In the genomic region with DNA sequence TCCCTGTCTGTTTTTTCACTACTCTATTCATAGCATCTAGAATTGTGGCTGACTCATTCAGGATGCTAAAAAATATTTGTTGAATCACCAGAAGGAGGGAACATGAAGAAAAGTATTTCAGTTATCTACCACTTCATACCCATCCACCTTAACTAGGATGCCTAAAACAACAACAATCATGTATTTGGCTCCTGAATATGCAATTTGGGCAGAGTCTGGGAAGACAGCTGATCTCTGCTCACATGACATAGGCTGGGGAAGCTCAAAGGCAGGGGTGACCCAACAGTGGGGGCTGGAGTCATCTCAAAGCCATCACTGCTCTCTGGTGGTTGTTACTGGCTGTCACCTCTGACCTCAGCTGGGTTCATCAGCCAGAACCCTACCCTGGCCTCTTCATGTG, we compare ENCODE assay signal across 15 cellular contexts.
DNase-seq lines count a peak whose midpoint lies in the region; ATAC-seq, FAIRE-seq and TF ChIP-seq lines count a peak whose summit lies in the region.
"Had no signal": no experiment of that assay in that cellular context is flagged by ENCODE, and none has a peak within 500 bp of the region (broad histone marks: within the 10 kb centered on the region; RNA-seq: fewer than 3 reads in every experiment).

No MANE protein-coding gene starts in this region.

- H3K27me3 ChIP-seq in H1 (replicated peaks in 1 of 4; ENCODE audit: control insufficient read depth in 3 of 4, extremely low read depth in 1 of 4, insufficient read depth in 3 of 4, low read length in 3 of 4) (no peaks in the 10 kb centered on the region), neuronal stem cell (ENCODE audit: control insufficient read depth in 3 of 3, insufficient read depth in 3 of 3, low read depth in 1 of 3, low read length in 3 of 3) (peaks cover 0 to 19% (median 0%) of the 10 kb centered on the region in 3 experiments)

- H3K9me3 Mint-ChIP-seq in activated CD4-positive, alpha-beta T cell treated with anti-CD3 and anti-CD28 coated beads for 36 hours (ENCODE audit: low read depth): no peaks in the 10 kb centered on the region
- peaks cover 3% of the 10 kb centered on the region for H3K9me3 Mint-ChIP-seq in stimulated activated memory B cell treated with anti-CD40 and anti-IgM and Interleukin-4, amounts not matched to agents 10 μg/mL and 1 μg/mL and 100 μg/mL, for 72 hours

- in situ Hi-C loops in Caki2 (cut with HindIII; ENCODE audit: low pct_unique_long_range_greater_than_20kb, low sequenced_read_pairs): no loop called here

- no peak overlapping the region for H3K4ac ChIP-seq in H1 (replicated peaks; ENCODE audit: insufficient read length, low read depth, low read length)
- no peak overlapping the region for H3K4ac ChIP-seq in neuronal stem cell (ENCODE audit: low read length)

- H2BK20ac ChIP-seq in H1 (ENCODE audit: low read length): no peak overlapping the region

- H2BK5ac ChIP-seq in H1 (ENCODE audit: low read depth, low read length) (no peak overlapping the region), neuronal stem cell (ENCODE audit: low read length) (no peak overlapping the region)

- no peaks in the 10 kb centered on the region; the same call in 1 of the 2 replicates for H3K23me2 ChIP-seq in H1 (ENCODE audit: low read depth, low read length)

- no peak for TF ChIP-seq EP300 in H1 (IDR thresholded peaks at IDR 0.05; ENCODE audit: borderline replicate concordance in 1 of 2, low read depth in 2 of 2, low read length in 2 of 2)

- peaks cover 0 to 6% (median 5%) of the 10 kb centered on the region in 4 experiments; a peak in 3 of 7 replicates for H3K4me1 ChIP-seq in H1 (replicated peaks in 1 of 4; ENCODE audit: control insufficient read depth in 3 of 4, insufficient read depth in 4 of 4, low read length in 3 of 4)
- H3K4me1 ChIP-seq in neuronal stem cell (ENCODE audit: control insufficient read depth in 2 of 2, insufficient read depth in 1 of 2, low read depth in 1 of 2, low read length in 2 of 2): peaks cover 0 to 3% of the 10 kb centered on the region in 2 donors
- H3K4me1 ChIP-seq: prostate gland had no signal

- CTCF ChIA-PET in H1 (lab: Charles Lee; ENCODE audit: partially characterized antibody): interaction anchor here (0.5 to 2.2 kb wide), 8 partner anchors 24 to 57 kb away, joined by 3 to 13 read pairs (median 4); no protein-coding TSS in a partner anchor
- CTCF ChIA-PET in activated CD4-positive, alpha-beta T cell treated with anti-CD3 and anti-CD28 coated beads for 36 hours (lab: Charles Lee): no interaction called here

- no peak overlapping the region for H4K5ac ChIP-seq in H1 (ENCODE audit: insufficient read length, low read depth, low read length)

- H3K56ac ChIP-seq in H1 (replicated peaks; ENCODE audit: insufficient read length, low read depth, low read length): no peak overlapping the region

- H2AFZ ChIP-seq in H1 (ENCODE audit: low read length) (peak overlapping the region; percentile 67; the same call in 1 of the 2 replicates), neuronal stem cell (ENCODE audit: low read length) (peak overlapping the region; percentile 0)

- no peak overlapping the region for H3K4me3 Mint-ChIP-seq in activated CD4-positive, alpha-beta T cell treated with anti-CD3 and anti-CD28 coated beads for 36 hours
- no peak overlapping the region for H3K4me3 Mint-ChIP-seq in stimulated activated memory B cell treated with anti-CD40 and anti-IgM and Interleukin-4, amounts not matched to agents 10 μg/mL and 1 μg/mL and 100 μg/mL, for 72 hours

- TF ChIP-seq RAD21 in H1 (IDR thresholded peaks at IDR 0.05 in 1 of 2, conservative IDR thresholded peaks at IDR 0.05 in 1 of 2; ENCODE audit: low read depth in 2 of 2, low read length in 2 of 2): peak; percentile 52 to 63

- H3K27ac Mint-ChIP-seq in activated CD4-positive, alpha-beta T cell treated with anti-CD3 and anti-CD28 coated beads for 36 hours: no peak overlapping the region
- H3K27ac Mint-ChIP-seq in stimulated activated memory B cell treated with anti-CD40 and anti-IgM and Interleukin-4, amounts not matched to agents 10 μg/mL and 1 μg/mL and 100 μg/mL, for 72 hours: no peak overlapping the region

- DNase-seq in Caki2 (ENCODE audit: low read depth) (peak; percentile 53), HT1080 (ENCODE audit: low read depth) (peak; percentile 37), H1 (ENCODE audit: low read depth in 1 of 2, low spot score in 2 of 2) (no peak), neuronal stem cell (ENCODE audit: low spot score) (no peak), NCI-H1436 (lab: John Stamatoyannopoulos, UW) (no peak), epidermal melanocyte (ENCODE audit: insufficient read length, low spot score) (no peak)
- no peak for DNase-seq in activated CD4-positive, alpha-beta T cell treated with anti-CD3 and anti-CD28 coated beads for 36 hours
- DNase-seq: activated CD4-positive, CD25-positive, alpha-beta regulatory T cell; erythroblast; glutamatergic neuron; NCI-H2029; NCI-H524 treated with DMSO at 0.1 percent for 48 hours had no signal

- H3K9ac ChIP-seq in H1 (replicated peaks in 1 of 4; ENCODE audit: extremely low read depth in 1 of 4, low read depth in 3 of 4, low read length in 3 of 4): no peak overlapping the region
- no peak overlapping the region for H3K9ac ChIP-seq in neuronal stem cell (ENCODE audit: low read depth, low read length, poor library complexity)

- H2BK12ac ChIP-seq in H1 (ENCODE audit: low read depth, low read length) (no peak overlapping the region), neuronal stem cell (ENCODE audit: low read length) (no peak overlapping the region)

- H3K4me3 ChIP-seq in H1 (ENCODE audit: extremely low read depth in 1 of 4, insufficient read depth in 2 of 4, low read depth in 3 of 4, low read length in 4 of 4): no peak overlapping the region
- no peak overlapping the region for H3K4me3 ChIP-seq in neuronal stem cell (ENCODE audit: low read length in 2 of 2)
- H3K4me3 ChIP-seq: prostate gland had no signal

- H2BK120ac ChIP-seq in H1 (replicated peaks; ENCODE audit: low read depth, low read length): no peak overlapping the region
- H2BK120ac ChIP-seq in neuronal stem cell (ENCODE audit: low read depth, low read length): no peak overlapping the region

- POLR2A ChIA-PET in H1 (lab: Charles Lee; ENCODE audit: partially characterized antibody): no interaction called here
- POLR2A ChIA-PET in activated CD4-positive, alpha-beta T cell treated with anti-CD3 and anti-CD28 coated beads for 36 hours (lab: Charles Lee): no interaction called here

- H2AK5ac ChIP-seq in H1 (ENCODE audit: low read depth, low read length) (no peak overlapping the region), neuronal stem cell (ENCODE audit: low read depth, low read length) (no peak overlapping the region)

- intact Hi-C loops in activated CD4-positive, alpha-beta T cell treated with anti-CD3 and anti-CD28 coated beads for 36 hours (cut with DNase I, micrococcal nuclease): loop anchor here in 1 of 2 experiments (1.0 kb wide), 1 partner anchor 33 kb away; no protein-coding TSS in a partner anchor

- H2BK15ac ChIP-seq in H1 (ENCODE audit: low read length) (no peak overlapping the region), neuronal stem cell (ENCODE audit: low read length) (no peak overlapping the region)

- H4K8ac ChIP-seq in H1 (ENCODE audit: extremely low read depth, insufficient read depth, low read length): no peak overlapping the region
- H4K8ac ChIP-seq in neuronal stem cell (ENCODE audit: low read depth, low read length): no peak overlapping the region

- no peak for FAIRE-seq in H1 (lab: Jason Lieb, UNC)
- FAIRE-seq: RCC 7860 had no signal

- TF ChIP-seq POLR2A in H1 (IDR thresholded peaks at IDR 0.05; ENCODE audit: control extremely low read depth in 1 of 2, low read depth in 2 of 2, low read length in 2 of 2): no peak

- H3K14ac ChIP-seq in H1 (ENCODE audit: insufficient read length) (no peak overlapping the region), neuronal stem cell (ENCODE audit: low read length) (no peak overlapping the region)

- H3K23ac ChIP-seq in H1 (ENCODE audit: insufficient read length) (no peak overlapping the region), neuronal stem cell (ENCODE audit: low read depth, low read length, poor library complexity) (no peak overlapping the region)

- H4K91ac ChIP-seq in H1 (replicated peaks; ENCODE audit: insufficient read length, low read length) (no peak overlapping the region), neuronal stem cell (ENCODE audit: low read depth, low read length, poor library complexity) (no peak overlapping the region)

- H3K36me3 ChIP-seq in H1 (ENCODE audit: control insufficient read depth in 2 of 4, insufficient read depth in 4 of 4, low read length in 3 of 4): no peaks in the 10 kb centered on the region
- no peaks in the 10 kb centered on the region for H3K36me3 ChIP-seq in neuronal stem cell (replicated peaks in 1 of 2; ENCODE audit: control insufficient read depth in 2 of 2, insufficient read depth in 2 of 2, low read length in 2 of 2)
- H3K36me3 ChIP-seq: prostate gland had no signal

- TF ChIP-seq CTCF in H1 (IDR thresholded peaks at IDR 0.05; ENCODE audit: control extremely low read depth in 1 of 3, insufficient read depth in 1 of 3, low read depth in 1 of 3, low read length in 3 of 3): peak; percentile 25 to 44 (median 25); a peak in 3 of 4 replicates

- H3K27me3 Mint-ChIP-seq in activated CD4-positive, alpha-beta T cell treated with anti-CD3 and anti-CD28 coated beads for 36 hours: peaks cover 17% of the 10 kb centered on the region
- peaks cover 78% of the 10 kb centered on the region for H3K27me3 Mint-ChIP-seq in stimulated activated memory B cell treated with anti-CD40 and anti-IgM and Interleukin-4, amounts not matched to agents 10 μg/mL and 1 μg/mL and 100 μg/mL, for 72 hours

- no peaks in the 10 kb centered on the region for H3K4me1 Mint-ChIP-seq in activated CD4-positive, alpha-beta T cell treated with anti-CD3 and anti-CD28 coated beads for 36 hours
- H3K4me1 Mint-ChIP-seq in stimulated activated memory B cell treated with anti-CD40 and anti-IgM and Interleukin-4, amounts not matched to agents 10 μg/mL and 1 μg/mL and 100 μg/mL, for 72 hours: no peaks in the 10 kb centered on the region

- no peaks in the 10 kb centered on the region for H3K9me3 ChIP-seq in H1 (ENCODE audit: insufficient read depth in 2 of 2, low read depth in 1 of 2, low read length in 1 of 2)
- H3K9me3 ChIP-seq in neuronal stem cell (replicated peaks in 1 of 2; ENCODE audit: control insufficient read depth in 2 of 2, insufficient read depth in 1 of 2, low read depth in 1 of 2, low read length in 2 of 2): no peaks in the 10 kb centered on the region
- H3K9me3 ChIP-seq: prostate gland had no signal

- H3K79me1 ChIP-seq in H1 (ENCODE audit: low read depth, low read length) (no peaks in the 10 kb centered on the region), neuronal stem cell (ENCODE audit: low read depth, low read length) (no peaks in the 10 kb centered on the region)

- ATAC-seq in activated CD4-positive, alpha-beta T cell treated with anti-CD3 and anti-CD28 coated beads for 36 hours: no peak
- no peak for ATAC-seq in stimulated activated memory B cell treated with anti-CD40 and anti-IgM and Interleukin-4, amounts not matched to agents 10 μg/mL and 1 μg/mL and 100 μg/mL, for 72 hours

- H3K18ac ChIP-seq in H1 (ENCODE audit: extremely low read depth, low read length): no peak overlapping the region
- H3K18ac ChIP-seq in neuronal stem cell (ENCODE audit: low read length): no peak overlapping the region

- no peaks in the 10 kb centered on the region for H3K79me2 ChIP-seq in H1 (ENCODE audit: control insufficient read depth in 1 of 2, insufficient read depth in 2 of 2, low read length in 2 of 2)

- H3K36me3 Mint-ChIP-seq in activated CD4-positive, alpha-beta T cell treated with anti-CD3 and anti-CD28 coated beads for 36 hours (ENCODE audit: low read depth): no peaks in the 10 kb centered on the region
- H3K36me3 Mint-ChIP-seq in stimulated activated memory B cell treated with anti-CD40 and anti-IgM and Interleukin-4, amounts not matched to agents 10 μg/mL and 1 μg/mL and 100 μg/mL, for 72 hours: peaks cover 5% of the 10 kb centered on the region

- H3K4me2 ChIP-seq in H1 (ENCODE audit: insufficient read depth in 1 of 2, low read depth in 2 of 2, low read length in 2 of 2): no peak overlapping the region
- H3K4me2 ChIP-seq in neuronal stem cell (ENCODE audit: insufficient read depth, low read length, poor library complexity, severe bottlenecking): no peak overlapping the region

- H4K20me1 ChIP-seq in H1 (replicated peaks in 1 of 2; ENCODE audit: control insufficient read depth in 1 of 2, insufficient read depth in 2 of 2, low read length in 2 of 2): no peaks in the 10 kb centered on the region

- no peak overlapping the region for H3K27ac ChIP-seq in H1 (ENCODE audit: low read depth, low read length)
- no peak overlapping the region for H3K27ac ChIP-seq in neuronal stem cell (replicated peaks; ENCODE audit: low read length)
- H3K27ac ChIP-seq: prostate gland had no signal

Comparison
In these comparisons a context has a peak if more than half of its experiments do, and no peak if none do; other contexts are left out.
1. DNase-seq: peak in Caki2 (single experiment) and HT1080 (single experiment); none in H1 (0 of 2), neuronal stem cell (single experiment), activated CD4-positive, alpha-beta T cell treated with anti-CD3 and anti-CD28 coated beads for 36 hours (single experiment), NCI-H1436 (single experiment) and epidermal melanocyte (single experiment).